12 cellular contexts compared by ENCODE assay signal in the genomic region with DNA sequence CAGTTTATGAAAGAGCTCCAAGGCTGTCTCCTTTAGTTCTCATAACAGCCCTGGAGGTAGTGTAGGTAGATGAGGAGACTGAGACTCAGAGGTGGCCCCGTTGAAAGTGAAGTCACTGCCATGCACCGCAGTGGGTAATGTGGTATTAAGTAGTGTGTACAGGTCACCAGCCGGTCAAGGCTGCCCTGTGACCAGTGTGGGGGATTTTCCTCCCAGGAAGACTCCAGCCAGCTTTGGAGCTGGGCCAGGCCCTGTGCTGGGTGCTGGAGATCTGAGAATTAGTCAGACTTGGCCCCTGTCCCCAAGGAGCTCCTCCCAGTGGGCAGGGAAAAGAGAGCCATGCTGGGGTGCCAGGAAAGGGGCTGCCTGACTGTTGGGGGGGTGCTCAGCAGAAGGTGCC. TPM values are rescaled to one million over a fixed set of nuclear protein-coding genes. Genes with fewer than 3 reads are reported as not detected.
DNase-seq lines count a peak whose midpoint lies in the region; ATAC-seq, FAIRE-seq and TF ChIP-seq lines count a peak whose summit lies in the region.
"Had no signal": no experiment of that assay in that cellular context is flagged by ENCODE, and none has a peak within 500 bp of the region (broad histone marks: within the 10 kb centered on the region; RNA-seq: fewer than 3 reads in every experiment).

No MANE protein-coding gene starts in this region.

- FAIRE-seq in kidney (lab: Jason Lieb, UNC): no peak

- H3K4me3 ChIP-seq in kidney (ENCODE audit: low read length in 2 of 2) (no peak overlapping the region), tibial artery (no peak overlapping the region)

- H3K4me1 ChIP-seq in kidney (ENCODE audit: control insufficient read depth in 1 of 2, insufficient read depth in 1 of 2, low read depth in 1 of 2, low read length in 2 of 2) (peaks cover 0 to 6% of the 10 kb centered on the region in 2 donors), tibial artery (peaks cover 0 to 11% (median 6%) of the 10 kb centered on the region in 4 donors)

- H3K27ac ChIP-seq in kidney (ENCODE audit: low read depth in 2 of 2, low read length in 2 of 2): peak overlapping the region in 1 of 2 donors; percentile 39
- no peak overlapping the region for H3K27ac ChIP-seq in tibial artery
- H3K27ac ChIP-seq: 22Rv1 had no signal

- H3K27me3 ChIP-seq in tibial artery: no peaks in the 10 kb centered on the region

- H3K36me3 ChIP-seq in kidney (ENCODE audit: control insufficient read depth in 1 of 2, insufficient read depth in 2 of 2, low read length in 2 of 2) (no peaks in the 10 kb centered on the region), tibial artery (peaks cover 0 to 5% (median 0%) of the 10 kb centered on the region in 3 donors)

- H3K9me3 ChIP-seq in kidney (ENCODE audit: control insufficient read depth in 1 of 2, low read length in 2 of 2) (no peaks in the 10 kb centered on the region), tibial artery (no peaks in the 10 kb centered on the region)

- H3K9ac ChIP-seq in kidney (ENCODE audit: low read length in 2 of 2): no peak overlapping the region

- TF ChIP-seq CTCF in kidney (IDR thresholded peaks at IDR 0.05; ENCODE audit: borderline replicate concordance, extremely low read depth, insufficient read depth) (no peak), tibial artery (IDR thresholded peaks at IDR 0.05) (no peak)

- ATAC-seq in activated CD4-positive, CD25-positive, alpha-beta regulatory T cell treated with anti-CD3 and anti-CD28 coated beads, Interleukin-2, amount 50 U/mL, for 24 hours: no peak

- intact Hi-C loops in kidney (cut with DNase I): no loop called here
- intact Hi-C loops in tibial artery (cut with DNase I; ENCODE audit: low total_unique reads): no loop called here

- DNase-seq in DMS 273 (lab: John Stamatoyannopoulos, UW; ENCODE audit: unreplicated experiment) (peak; percentile 29), DMS 273 treated with DMSO at 0.1 percent for 48 hours (lab: John Stamatoyannopoulos, UW) (no peak), amniotic stem cell (lab: John Stamatoyannopoulos, UW) (peak; percentile 62), kidney (peak; percentile 92), tibial artery (peak; percentile 58 to 78), NCI-H524 (lab: John Stamatoyannopoulos, UW) (no peak)
- no peak for DNase-seq in stimulated activated CD4-positive, alpha-beta T cell treated with anti-CD3 and anti-CD28 coated beads, Interleukin-4, amount 100 ng/mL, for 1 hour
- DNase-seq: activated CD4-positive, alpha-beta T cell treated with anti-CD3 and anti-CD28 coated beads, Interleukin-2, amount 50 U/mL, for 4 hours; naive B cell; NCI-H510A treated with DMSO at 0.1 percent for 48 hours had no signal

RNA-seq across cellular contexts. Expression of gene OMP, which starts 5.3 kb away (rescaled TPM):
- 1.8 TPM for total RNA-seq in kidney
- polyA plus RNA-seq in kidney (ENCODE audit: insufficient read depth, low read depth, low replicate concordance): not detected

RNA-seq across cellular contexts. Expression of gene MYO7A, which starts 20.1 kb away (rescaled TPM):
- total RNA-seq in kidney: 10.7 TPM
- 6.1 TPM for polyA plus RNA-seq in kidney (ENCODE audit: insufficient read depth, low read depth, low replicate concordance)

RNA-seq across cellular contexts. Expression of gene CAPN5, which starts 41.2 kb away (rescaled TPM):
- 36.0 TPM for total RNA-seq in kidney
- 20.0 TPM for polyA plus RNA-seq in kidney (ENCODE audit: insufficient read depth, low read depth, low replicate concordance)

Comparison
In these comparisons a context has a peak if more than half of its experiments do, and no peak if none do; other contexts are left out.
1. DNase-seq: peak in DMS 273 (single experiment), amniotic stem cell (single experiment), kidney (single experiment) and tibial artery (2 of 2); none in DMS 273 treated with DMSO at 0.1 percent for 48 hours (single experiment), stimulated activated CD4-positive, alpha-beta T cell treated with anti-CD3 and anti-CD28 coated beads, Interleukin-4, amount 100 ng/mL, for 1 hour (single experiment) and NCI-H524 (0 of 2).